Comparison of ENCODE assay signal across 1 cellular context in genomic region chr9:98541684-98542230, GRCh38.
TF ChIP-seq lines count a peak whose summit lies in the region.

No MANE protein-coding gene starts in this region.

TF ChIP-seq in GM23338, 12 proteins besides CTCF, POLR2A, EP300 and RAD21:
- TF ChIP-seq, protein P1, sequence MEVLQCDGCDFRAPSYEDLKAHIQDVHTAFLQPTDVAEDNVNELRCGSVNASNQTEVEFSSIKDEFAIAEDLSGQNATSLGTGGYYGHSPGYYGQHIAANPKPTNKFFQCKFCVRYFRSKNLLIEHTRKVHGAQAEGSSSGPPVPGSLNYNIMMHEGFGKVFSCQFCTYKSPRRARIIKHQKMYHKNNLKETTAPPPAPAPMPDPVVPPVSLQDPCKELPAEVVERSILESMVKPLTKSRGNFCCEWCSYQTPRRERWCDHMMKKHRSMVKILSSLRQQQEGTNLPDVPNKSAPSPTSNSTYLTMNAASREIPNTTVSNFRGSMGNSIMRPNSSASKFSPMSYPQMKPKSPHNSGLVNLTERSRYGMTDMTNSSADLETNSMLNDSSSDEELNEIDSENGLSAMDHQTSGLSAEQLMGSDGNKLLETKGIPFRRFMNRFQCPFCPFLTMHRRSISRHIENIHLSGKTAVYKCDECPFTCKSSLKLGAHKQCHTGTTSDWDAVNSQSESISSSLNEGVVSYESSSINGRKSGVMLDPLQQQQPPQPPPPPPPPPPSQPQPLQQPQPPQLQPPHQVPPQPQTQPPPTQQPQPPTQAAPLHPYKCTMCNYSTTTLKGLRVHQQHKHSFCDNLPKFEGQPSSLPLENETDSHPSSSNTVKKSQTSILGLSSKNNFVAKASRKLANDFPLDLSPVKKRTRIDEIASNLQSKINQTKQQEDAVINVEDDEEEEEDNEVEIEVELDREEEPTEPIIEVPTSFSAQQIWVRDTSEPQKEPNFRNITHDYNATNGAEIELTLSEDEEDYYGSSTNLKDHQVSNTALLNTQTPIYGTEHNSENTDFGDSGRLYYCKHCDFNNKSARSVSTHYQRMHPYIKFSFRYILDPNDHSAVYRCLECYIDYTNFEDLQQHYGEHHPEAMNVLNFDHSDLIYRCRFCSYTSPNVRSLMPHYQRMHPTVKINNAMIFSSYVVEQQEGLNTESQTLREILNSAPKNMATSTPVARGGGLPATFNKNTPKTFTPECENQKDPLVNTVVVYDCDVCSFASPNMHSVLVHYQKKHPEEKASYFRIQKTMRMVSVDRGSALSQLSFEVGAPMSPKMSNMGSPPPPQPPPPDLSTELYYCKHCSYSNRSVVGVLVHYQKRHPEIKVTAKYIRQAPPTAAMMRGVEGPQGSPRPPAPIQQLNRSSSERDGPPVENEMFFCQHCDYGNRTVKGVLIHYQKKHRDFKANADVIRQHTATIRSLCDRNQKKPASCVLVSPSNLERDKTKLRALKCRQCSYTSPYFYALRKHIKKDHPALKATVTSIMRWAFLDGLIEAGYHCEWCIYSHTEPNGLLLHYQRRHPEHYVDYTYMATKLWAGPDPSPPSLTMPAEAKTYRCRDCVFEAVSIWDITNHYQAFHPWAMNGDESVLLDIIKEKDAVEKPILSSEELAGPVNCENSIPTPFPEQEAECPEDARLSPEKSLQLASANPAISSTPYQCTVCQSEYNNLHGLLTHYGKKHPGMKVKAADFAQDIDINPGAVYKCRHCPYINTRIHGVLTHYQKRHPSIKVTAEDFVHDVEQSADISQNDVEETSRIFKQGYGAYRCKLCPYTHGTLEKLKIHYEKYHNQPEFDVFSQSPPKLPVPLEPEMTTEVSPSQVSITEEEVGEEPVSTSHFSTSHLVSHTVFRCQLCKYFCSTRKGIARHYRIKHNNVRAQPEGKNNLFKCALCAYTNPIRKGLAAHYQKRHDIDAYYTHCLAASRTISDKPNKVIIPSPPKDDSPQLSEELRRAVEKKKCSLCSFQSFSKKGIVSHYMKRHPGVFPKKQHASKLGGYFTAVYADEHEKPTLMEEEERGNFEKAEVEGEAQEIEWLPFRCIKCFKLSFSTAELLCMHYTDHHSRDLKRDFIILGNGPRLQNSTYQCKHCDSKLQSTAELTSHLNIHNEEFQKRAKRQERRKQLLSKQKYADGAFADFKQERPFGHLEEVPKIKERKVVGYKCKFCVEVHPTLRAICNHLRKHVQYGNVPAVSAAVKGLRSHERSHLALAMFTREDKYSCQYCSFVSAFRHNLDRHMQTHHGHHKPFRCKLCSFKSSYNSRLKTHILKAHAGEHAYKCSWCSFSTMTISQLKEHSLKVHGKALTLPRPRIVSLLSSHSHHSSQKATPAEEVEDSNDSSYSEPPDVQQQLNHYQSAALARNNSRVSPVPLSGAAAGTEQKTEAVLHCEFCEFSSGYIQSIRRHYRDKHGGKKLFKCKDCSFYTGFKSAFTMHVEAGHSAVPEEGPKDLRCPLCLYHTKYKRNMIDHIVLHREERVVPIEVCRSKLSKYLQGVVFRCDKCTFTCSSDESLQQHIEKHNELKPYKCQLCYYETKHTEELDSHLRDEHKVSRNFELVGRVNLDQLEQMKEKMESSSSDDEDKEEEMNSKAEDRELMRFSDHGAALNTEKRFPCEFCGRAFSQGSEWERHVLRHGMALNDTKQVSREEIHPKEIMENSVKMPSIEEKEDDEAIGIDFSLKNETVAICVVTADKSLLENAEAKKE (CRISPR knock-in tag; IDR thresholded peaks at IDR 0.05), result no peak
- TF ChIP-seq REST (IDR thresholded peaks at IDR 0.05; ENCODE audit: unreplicated experiment) (no peak), POLR2AphosphoS5 (IDR thresholded peaks at IDR 0.05; ENCODE audit: low read depth) (no peak), CREB1 (CRISPR knock-in tag; IDR thresholded peaks at IDR 0.05; ENCODE audit: low read depth) (no peak)
